1 cellular context compared by ENCODE assay signal in the genomic region with DNA sequence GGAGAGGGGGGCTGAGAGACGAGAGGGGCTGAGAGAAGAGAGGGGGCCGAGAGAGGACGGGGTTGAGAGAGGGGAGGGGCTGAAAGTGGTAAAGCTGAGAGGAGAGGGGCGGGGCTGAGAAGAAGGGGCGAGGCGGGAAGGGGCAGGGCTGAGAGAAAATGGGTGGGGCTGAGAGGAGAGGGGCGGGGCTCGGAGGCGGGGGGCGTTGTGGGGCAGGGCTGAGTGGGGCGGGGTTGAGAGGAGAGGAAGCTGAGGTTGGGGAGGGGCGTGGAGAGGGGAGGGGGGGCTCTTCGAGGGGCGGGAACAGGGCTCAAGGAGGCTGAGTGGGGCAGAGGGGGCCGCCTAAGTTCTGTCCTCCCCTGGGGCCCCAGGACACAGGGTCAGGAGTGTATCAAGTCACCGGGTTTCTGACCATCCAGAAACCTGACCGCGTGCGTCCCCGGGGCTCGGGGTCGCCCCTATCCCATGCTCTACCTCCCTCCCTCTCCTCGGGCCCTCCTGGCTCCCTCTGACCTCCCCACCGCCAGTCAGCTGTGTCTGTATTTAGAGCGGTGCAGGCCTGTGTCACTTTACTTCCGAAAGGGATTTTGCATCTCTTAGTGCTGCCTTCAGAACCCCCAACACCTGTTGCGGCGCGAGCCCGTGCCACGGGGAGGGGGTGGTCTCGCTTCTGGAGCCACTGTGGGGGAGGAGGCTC.
TF ChIP-seq lines count a peak whose summit lies in the region.

No MANE protein-coding gene starts in this region.

TF ChIP-seq in IMR-90, 13 proteins besides CTCF, POLR2A, EP300 and RAD21:
- TF ChIP-seq, protein P1, sequence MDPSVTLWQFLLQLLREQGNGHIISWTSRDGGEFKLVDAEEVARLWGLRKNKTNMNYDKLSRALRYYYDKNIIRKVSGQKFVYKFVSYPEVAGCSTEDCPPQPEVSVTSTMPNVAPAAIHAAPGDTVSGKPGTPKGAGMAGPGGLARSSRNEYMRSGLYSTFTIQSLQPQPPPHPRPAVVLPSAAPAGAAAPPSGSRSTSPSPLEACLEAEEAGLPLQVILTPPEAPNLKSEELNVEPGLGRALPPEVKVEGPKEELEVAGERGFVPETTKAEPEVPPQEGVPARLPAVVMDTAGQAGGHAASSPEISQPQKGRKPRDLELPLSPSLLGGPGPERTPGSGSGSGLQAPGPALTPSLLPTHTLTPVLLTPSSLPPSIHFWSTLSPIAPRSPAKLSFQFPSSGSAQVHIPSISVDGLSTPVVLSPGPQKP (IDR thresholded peaks at IDR 0.05; ENCODE audit: borderline replicate concordance, low read depth, low read length): no peak
- no peak for TF ChIP-seq MXI1 (IDR thresholded peaks at IDR 0.05; ENCODE audit: borderline replicate concordance, low read depth, low read length)
- no peak for TF ChIP-seq FOS (IDR thresholded peaks at IDR 0.05; ENCODE audit: low read depth, low read length)
- TF ChIP-seq CHD1 (IDR thresholded peaks at IDR 0.05; ENCODE audit: low read depth, low read length): no peak
- TF ChIP-seq BHLHE40 (IDR thresholded peaks at IDR 0.05; ENCODE audit: low read depth, low read length): no peak
- TF ChIP-seq CEBPB (IDR thresholded peaks at IDR 0.05; ENCODE audit: low read depth, low read length): no peak
- TF ChIP-seq SMC3 (IDR thresholded peaks at IDR 0.05; ENCODE audit: low read depth, low read length): no peak
- TF ChIP-seq, protein P2, sequence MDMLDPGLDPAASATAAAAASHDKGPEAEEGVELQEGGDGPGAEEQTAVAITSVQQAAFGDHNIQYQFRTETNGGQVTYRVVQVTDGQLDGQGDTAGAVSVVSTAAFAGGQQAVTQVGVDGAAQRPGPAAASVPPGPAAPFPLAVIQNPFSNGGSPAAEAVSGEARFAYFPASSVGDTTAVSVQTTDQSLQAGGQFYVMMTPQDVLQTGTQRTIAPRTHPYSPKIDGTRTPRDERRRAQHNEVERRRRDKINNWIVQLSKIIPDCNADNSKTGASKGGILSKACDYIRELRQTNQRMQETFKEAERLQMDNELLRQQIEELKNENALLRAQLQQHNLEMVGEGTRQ (IDR thresholded peaks at IDR 0.05; ENCODE audit: low read depth, low read length): no peak
- no peak for TF ChIP-seq NFE2L2 (IDR thresholded peaks at IDR 0.05; ENCODE audit: low read depth, low read length)
- TF ChIP-seq RCOR1 (IDR thresholded peaks at IDR 0.05; ENCODE audit: insufficient replicate concordance, low read length): no peak
- no peak for TF ChIP-seq MAZ (IDR thresholded peaks at IDR 0.05; ENCODE audit: borderline replicate concordance, low read depth, low read length)
- TF ChIP-seq MAFK (IDR thresholded peaks at IDR 0.05; ENCODE audit: low read depth, low read length): no peak
- TF ChIP-seq RFX5 (IDR thresholded peaks at IDR 0.05; ENCODE audit: low read depth, low read length): no peak
